Comparison of ENCODE assay signal across 38 cellular contexts in the genomic region with DNA sequence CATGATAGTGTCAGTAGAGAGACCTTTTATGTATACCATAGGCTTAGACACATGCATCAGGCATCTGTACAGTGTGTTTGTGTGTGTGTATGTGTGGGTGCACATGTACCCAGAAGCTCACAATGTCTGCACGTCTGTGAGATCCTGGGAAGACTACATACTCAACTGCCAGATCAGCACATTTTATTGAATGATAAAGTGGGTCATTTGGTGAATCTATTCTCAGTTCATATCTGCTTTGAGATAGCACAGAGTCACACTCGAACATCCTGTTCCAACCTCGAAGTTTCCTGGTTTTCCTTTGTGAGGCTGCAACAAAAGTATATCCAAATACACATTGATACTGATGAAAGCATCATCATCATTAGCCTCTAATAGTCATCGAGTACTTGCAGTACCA.
"Had no signal": no experiment of that assay in that cellular context is flagged by ENCODE, and none has a peak within 500 bp of the region (broad histone marks: within the 10 kb centered on the region; RNA-seq: fewer than 3 reads in every experiment).

No MANE protein-coding gene starts in this region.

- H3K27ac Mint-ChIP-seq: activated B cell treated with CpG ODN at 0.5 μM for 24 hours; activated CD8-positive, alpha-beta memory T cell treated with anti-CD3 and anti-CD28 coated beads, Interleukin-2, amount 10 ng/mL, durations not matched to agents 7 days and 5 days; activated CD8-positive, alpha-beta T cell treated with anti-CD3 and anti-CD28 coated beads for 36 hours; activated naive CD4-positive, alpha-beta T cell treated with anti-CD3 and anti-CD28 coated beads for 36 hours; activated naive CD4-positive, alpha-beta T cell treated with anti-CD3 and anti-CD28 coated beads, Interleukin-2, amount 50 U/mL, for 24 hours; activated naive CD8-positive, alpha-beta T cell treated with anti-CD3 and anti-CD28 coated beads for 36 hours; activated naive CD8-positive, alpha-beta T cell treated with anti-CD3 and anti-CD28 coated beads, Interleukin-2, amount 50 U/mL, for 24 hours; activated T-helper 1 cell treated with anti-CD3 and anti-CD28 coated beads, Interleukin-12 subunit alpha, Interleukin-12 subunit beta, Interleukin-2, Interleukin-4 antibody, amounts not matched to agents 30 ng/mL and 10 ng/mL and 1 ng/mL, durations not matched to agents 14 hours and 24 hours and 36 hours; activated T-helper 2 cell treated with anti-CD3 and anti-CD28 coated beads, Interferon-gamma antibody, Interleukin-2, Interleukin-4, amounts not matched to agents 10 μg/mL and 5 μg/mL and 100 μg/mL, durations not matched to agents 14 hours and 24 hours and 36 hours; brain; T-helper 17 cell; T-helper 2 cell treated with Interferon-gamma antibody and Interleukin-4, amounts not matched to agents 5 μg/mL and 100 μg/mL, for 36 hours had no signal

- H3K4me1 ChIP-seq: breast epithelium, colonic mucosa, esophagus squamous epithelium, gastroesophageal sphincter had no signal

- DNase-seq: activated B cell treated with CpG ODN at 0.5 μM for 24 hours; activated CD4-positive, alpha-beta T cell treated with anti-CD3 and anti-CD28 coated beads for 48 hours; activated CD4-positive, alpha-beta T cell treated with anti-CD3 and anti-CD28 coated beads, Interleukin-2, amount 50 U/mL, for 1 hour; activated CD4-positive, alpha-beta T cell treated with anti-CD3 and anti-CD28 coated beads, Interleukin-2, amount 50 U/mL, for 48 hours; activated CD8-positive, alpha-beta memory T cell treated with anti-CD3 and anti-CD28 coated beads, Interleukin-2, amount 10 ng/mL, durations not matched to agents 7 days and 5 days; activated CD8-positive, alpha-beta memory T cell treated with anti-CD3 and anti-CD28 coated beads, Interleukin-2, amount 50 U/mL, for 4 hours; activated CD8-positive, alpha-beta T cell treated with anti-CD3 and anti-CD28 coated beads for 36 hours; activated effector memory CD4-positive, alpha-beta T cell treated with anti-CD3 and anti-CD28 coated beads, Interleukin-2, amount 50 U/mL, for 16 hours; activated naive CD4-positive, alpha-beta T cell treated with anti-CD3 and anti-CD28 coated beads for 36 hours; activated naive CD8-positive, alpha-beta T cell treated with anti-CD3 and anti-CD28 coated beads for 36 hours; activated naive CD8-positive, alpha-beta T cell treated with anti-CD3 and anti-CD28 coated beads, Interleukin-2, amount 50 U/mL, for 24 hours; activated T-cell treated with anti-CD3 and anti-CD28 coated beads, Interleukin-2, amount 50 U/mL, for 1 hour; activated T-cell treated with anti-CD3 and anti-CD28 coated beads, Interleukin-2, amount 50 U/mL, for 48 hours; adrenal gland; amygdala; aorta; central memory CD4-positive, alpha-beta T cell; cerebellar nuclear complex; colonic mucosa; effector CD8-positive, alpha-beta T cell; esophagus squamous epithelium; foreskin melanocyte; T-helper 1 cell; T-helper 17 cell; T1000; WERI-Rb-1 had no signal

- H3K27me3 Mint-ChIP-seq: activated B cell treated with CpG ODN at 0.5 μM for 24 hours; activated naive CD4-positive, alpha-beta T cell treated with anti-CD3 and anti-CD28 coated beads, Interleukin-2, amount 50 U/mL, for 24 hours; activated naive CD8-positive, alpha-beta T cell treated with anti-CD3 and anti-CD28 coated beads for 36 hours; brain; T-helper 17 cell had no signal

- H3K36me3 Mint-ChIP-seq: activated CD8-positive, alpha-beta memory T cell treated with anti-CD3 and anti-CD28 coated beads, Interleukin-2, amount 10 ng/mL, durations not matched to agents 7 days and 5 days; activated naive CD4-positive, alpha-beta T cell treated with anti-CD3 and anti-CD28 coated beads, Interleukin-2, amount 50 U/mL, for 24 hours; activated naive CD8-positive, alpha-beta T cell treated with anti-CD3 and anti-CD28 coated beads for 36 hours; brain had no signal

- ATAC-seq: activated CD4-positive, CD25-positive, alpha-beta regulatory T cell treated with anti-CD3 and anti-CD28 coated beads, Interleukin-2, amount 50 U/mL, for 24 hours; activated CD8-positive, alpha-beta memory T cell treated with anti-CD3 and anti-CD28 coated beads, Interleukin-2, amount 10 ng/mL, durations not matched to agents 7 days and 5 days; activated CD8-positive, alpha-beta T cell treated with anti-CD3 and anti-CD28 coated beads for 36 hours; activated naive CD8-positive, alpha-beta T cell treated with anti-CD3 and anti-CD28 coated beads, Interleukin-2, amount 50 U/mL, for 24 hours; gastroesophageal sphincter; T-helper 17 cell had no signal

- H3K27ac ChIP-seq: adrenal gland, breast epithelium, cardiac muscle cell, colonic mucosa, epithelial cell of prostate, esophagus squamous epithelium, gastroesophageal sphincter, WERI-Rb-1 had no signal

- FAIRE-seq: endometrium, endothelial cell of umbilical vein had no signal

- H3K27me3 ChIP-seq: adrenal gland, breast epithelium, cardiac muscle cell, colonic mucosa, esophagus squamous epithelium, gastroesophageal sphincter had no signal

- H3K4me1 Mint-ChIP-seq: activated B cell treated with CpG ODN at 0.5 μM for 24 hours; activated CD8-positive, alpha-beta memory T cell treated with anti-CD3 and anti-CD28 coated beads, Interleukin-2, amount 10 ng/mL, durations not matched to agents 7 days and 5 days; activated naive CD4-positive, alpha-beta T cell treated with anti-CD3 and anti-CD28 coated beads, Interleukin-2, amount 50 U/mL, for 24 hours; activated naive CD8-positive, alpha-beta T cell treated with anti-CD3 and anti-CD28 coated beads for 36 hours; activated naive CD8-positive, alpha-beta T cell treated with anti-CD3 and anti-CD28 coated beads, Interleukin-2, amount 50 U/mL, for 24 hours; T-helper 17 cell had no signal

- H3K9me3 ChIP-seq: adrenal gland, breast epithelium, colonic mucosa, esophagus squamous epithelium, gastroesophageal sphincter had no signal

- H3K4me3 Mint-ChIP-seq: activated B cell treated with CpG ODN at 0.5 μM for 24 hours; activated CD8-positive, alpha-beta memory T cell treated with anti-CD3 and anti-CD28 coated beads, Interleukin-2, amount 10 ng/mL, durations not matched to agents 7 days and 5 days; activated CD8-positive, alpha-beta T cell treated with anti-CD3 and anti-CD28 coated beads for 36 hours; activated naive CD4-positive, alpha-beta T cell treated with anti-CD3 and anti-CD28 coated beads for 36 hours; activated naive CD4-positive, alpha-beta T cell treated with anti-CD3 and anti-CD28 coated beads, Interleukin-2, amount 50 U/mL, for 24 hours; activated naive CD8-positive, alpha-beta T cell treated with anti-CD3 and anti-CD28 coated beads for 36 hours; activated naive CD8-positive, alpha-beta T cell treated with anti-CD3 and anti-CD28 coated beads, Interleukin-2, amount 50 U/mL, for 24 hours; activated T-helper 1 cell treated with anti-CD3 and anti-CD28 coated beads, Interleukin-12 subunit alpha, Interleukin-12 subunit beta, Interleukin-2, Interleukin-4 antibody, amounts not matched to agents 30 ng/mL and 10 ng/mL and 1 ng/mL, durations not matched to agents 14 hours and 24 hours and 36 hours; brain; T-helper 17 cell; T-helper 2 cell treated with Interferon-gamma antibody and Interleukin-4, amounts not matched to agents 5 μg/mL and 100 μg/mL, for 36 hours had no signal

- H3K4me3 ChIP-seq: adrenal gland, breast epithelium, cardiac muscle cell, colonic mucosa, esophagus squamous epithelium, gastroesophageal sphincter had no signal

- H3K36me3 ChIP-seq: adrenal gland, breast epithelium, cardiac muscle cell, colonic mucosa, esophagus squamous epithelium, gastroesophageal sphincter, WERI-Rb-1 had no signal

- H3K9me3 Mint-ChIP-seq: activated B cell treated with CpG ODN at 0.5 μM for 24 hours; activated CD8-positive, alpha-beta T cell treated with anti-CD3 and anti-CD28 coated beads for 36 hours; activated naive CD4-positive, alpha-beta T cell treated with anti-CD3 and anti-CD28 coated beads for 36 hours; activated naive CD4-positive, alpha-beta T cell treated with anti-CD3 and anti-CD28 coated beads, Interleukin-2, amount 50 U/mL, for 24 hours; activated naive CD8-positive, alpha-beta T cell treated with anti-CD3 and anti-CD28 coated beads for 36 hours; activated naive CD8-positive, alpha-beta T cell treated with anti-CD3 and anti-CD28 coated beads, Interleukin-2, amount 50 U/mL, for 24 hours; activated T-helper 1 cell treated with anti-CD3 and anti-CD28 coated beads, Interleukin-12 subunit alpha, Interleukin-12 subunit beta, Interleukin-2, Interleukin-4 antibody, amounts not matched to agents 30 ng/mL and 10 ng/mL and 1 ng/mL, durations not matched to agents 14 hours and 24 hours and 36 hours; activated T-helper 2 cell treated with anti-CD3 and anti-CD28 coated beads, Interferon-gamma antibody, Interleukin-2, Interleukin-4, amounts not matched to agents 10 μg/mL and 5 μg/mL and 100 μg/mL, durations not matched to agents 14 hours and 24 hours and 36 hours; T-helper 2 cell treated with Interferon-gamma antibody and Interleukin-4, amounts not matched to agents 5 μg/mL and 100 μg/mL, for 36 hours had no signal
